In the genomic region with DNA sequence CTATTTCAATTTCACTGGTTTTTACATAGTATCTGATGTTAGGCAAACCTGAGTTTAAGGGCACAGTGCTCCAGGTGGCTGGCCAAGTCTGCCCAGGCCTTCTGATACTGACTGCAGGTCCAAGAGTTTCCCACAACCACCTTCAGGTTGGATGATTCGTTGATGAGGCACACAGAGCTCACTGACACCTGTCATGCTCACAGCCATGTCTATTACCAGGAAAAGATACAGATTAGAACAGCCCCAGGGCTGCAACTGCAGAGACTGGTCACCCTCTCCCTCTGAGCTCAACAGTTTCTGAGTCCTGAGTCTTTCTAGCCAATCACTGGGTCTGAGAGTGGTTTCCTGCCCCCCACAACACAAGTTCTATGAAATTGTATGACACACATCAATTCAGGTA, we compare ENCODE assay signal across 20 cellular contexts.
"Had no signal": no experiment of that assay in that cellular context is flagged by ENCODE, and none has a peak within 500 bp of the region (broad histone marks: within the 10 kb centered on the region; RNA-seq: fewer than 3 reads in every experiment).

No MANE protein-coding gene starts in this region.

- ATAC-seq: activated CD8-positive, alpha-beta T cell treated with anti-CD3 and anti-CD28 coated beads for 36 hours; psoas muscle; right lobe of liver; T-helper 17 cell had no signal

- H3K27me3 ChIP-seq: adrenal gland, neural progenitor cell, right lobe of liver, SJCRH30, stomach, testis had no signal

- H3K36me3 ChIP-seq: adrenal gland, neural progenitor cell, right lobe of liver, WERI-Rb-1 had no signal

- H3K4me3 Mint-ChIP-seq: activated CD8-positive, alpha-beta T cell treated with anti-CD3 and anti-CD28 coated beads for 36 hours; activated naive CD4-positive, alpha-beta T cell treated with anti-CD3 and anti-CD28 coated beads, Interleukin-2, amount 10 ng/mL, durations not matched to agents 7 days and 5 days; central memory CD8-positive, alpha-beta T cell; neural progenitor cell; T-helper 17 cell had no signal

- H3K27ac Mint-ChIP-seq: activated CD8-positive, alpha-beta T cell treated with anti-CD3 and anti-CD28 coated beads for 36 hours; activated T-helper 2 cell treated with anti-CD3 and anti-CD28 coated beads, Interferon-gamma antibody, Interleukin-2, Interleukin-4, amounts not matched to agents 10 μg/mL and 5 μg/mL and 100 μg/mL, durations not matched to agents 14 hours and 24 hours and 36 hours; neural progenitor cell; T-helper 17 cell had no signal

- H3K4me1 ChIP-seq: adrenal gland, neural progenitor cell, psoas muscle, right lobe of liver, SJCRH30, stomach, testis had no signal

- H3K9me3 ChIP-seq: adrenal gland, right lobe of liver, SJCRH30, testis had no signal

- DNase-seq: activated CD8-positive, alpha-beta memory T cell treated with anti-CD3 and anti-CD28 coated beads, Interleukin-2, amount 50 U/mL, for 4 hours; activated CD8-positive, alpha-beta T cell treated with anti-CD3 and anti-CD28 coated beads for 36 hours; activated naive CD4-positive, alpha-beta T cell treated with anti-CD3 and anti-CD28 coated beads, Interleukin-2, amount 10 ng/mL, durations not matched to agents 7 days and 5 days; effector CD8-positive, alpha-beta T cell; erythroblast; kidney; psoas muscle; right lobe of liver; SJCRH30; stimulated activated CD4-positive, alpha-beta T cell treated with anti-CD3 and anti-CD28 coated beads, Interleukin-4, amount 100 ng/mL, for 4 hours; stimulated activated CD8-positive, alpha-beta memory T cell treated with anti-CD3 and anti-CD28 coated beads, Interleukin-4, amount 100 ng/mL, for 48 hours; stomach; T-helper 17 cell; testis; WERI-Rb-1 had no signal

- H3K27me3 Mint-ChIP-seq: activated CD8-positive, alpha-beta T cell treated with anti-CD3 and anti-CD28 coated beads for 36 hours; activated naive CD4-positive, alpha-beta T cell treated with anti-CD3 and anti-CD28 coated beads, Interleukin-2, amount 10 ng/mL, durations not matched to agents 7 days and 5 days; central memory CD8-positive, alpha-beta T cell; T-helper 17 cell had no signal

- H3K4me3 ChIP-seq: adrenal gland, neural progenitor cell, psoas muscle, right lobe of liver, SJCRH30, smooth muscle cell, stomach, testis had no signal

- H3K4me2 ChIP-seq: neural progenitor cell, smooth muscle cell had no signal

- H3K27ac ChIP-seq: adrenal gland, neural progenitor cell, psoas muscle, right lobe of liver, SJCRH30, stomach, testis, WERI-Rb-1 had no signal

- H3K4me1 Mint-ChIP-seq: activated naive CD4-positive, alpha-beta T cell treated with anti-CD3 and anti-CD28 coated beads, Interleukin-2, amount 10 ng/mL, durations not matched to agents 7 days and 5 days; central memory CD8-positive, alpha-beta T cell; neural progenitor cell had no signal

- H3K9ac ChIP-seq: neural progenitor cell had no signal

- H2AFZ ChIP-seq: neural progenitor cell had no signal
